Comparison of ENCODE assay signal across 12 cellular contexts in the genomic region with DNA sequence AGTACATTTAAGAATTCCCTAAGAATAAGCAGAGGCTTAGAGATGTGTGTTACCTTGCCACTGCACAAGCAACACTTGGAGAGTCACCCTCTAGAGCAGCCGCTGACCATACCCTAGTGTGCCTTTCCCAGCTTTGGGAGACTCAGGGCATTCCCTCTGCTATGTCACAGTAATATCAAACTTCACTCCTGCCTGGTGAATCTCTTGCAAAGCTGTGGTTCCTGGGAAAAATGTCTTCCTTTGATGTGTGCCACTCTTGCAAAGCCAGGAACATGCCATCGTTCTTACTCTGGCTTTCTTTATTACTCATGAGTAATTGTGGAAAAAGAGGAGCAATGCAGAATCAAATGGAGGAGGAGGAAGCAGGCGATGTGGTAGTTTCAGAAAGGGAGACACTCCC.
DNase-seq lines count a peak whose midpoint lies in the region; ATAC-seq, FAIRE-seq and TF ChIP-seq lines count a peak whose summit lies in the region.
"Had no signal": no experiment of that assay in that cellular context is flagged by ENCODE, and none has a peak within 500 bp of the region (broad histone marks: within the 10 kb centered on the region; RNA-seq: fewer than 3 reads in every experiment).

No MANE protein-coding gene starts in this region.

- H2AFZ ChIP-seq in KMS-11 (ENCODE audit: low read depth) (no peak overlapping the region), mammary epithelial cell (ENCODE audit: low read depth, low read length) (no peak overlapping the region)

- H3K27ac ChIP-seq in KMS-11: no peak overlapping the region
- H3K27ac ChIP-seq in mammary epithelial cell (ENCODE audit: insufficient read depth, low read depth, low read length): no peak overlapping the region
- H3K27ac ChIP-seq in mucosa of rectum (ENCODE audit: low read depth in 2 of 2, low read length in 2 of 2): peak overlapping the region; percentile 16 to 25
- peak overlapping the region in 1 of 2 donors; percentile 15 for H3K27ac ChIP-seq in small intestine (ENCODE audit: low read depth in 1 of 2, low read length in 1 of 2)

- H3K4me2 ChIP-seq in KMS-11 (peak overlapping the region; percentile 23; the same call in 1 of the 2 replicates), mammary epithelial cell (ENCODE audit: insufficient read depth, low read depth, low read length) (no peak overlapping the region)

- intact Hi-C loops in mammary epithelial cell (cut with micrococcal nuclease): loop anchor here (10.0 kb wide), 1 partner anchor 968 kb away; no protein-coding TSS in a partner anchor

- no peak for FAIRE-seq in small intestine (lab: Jason Lieb, UNC)

- no peaks in the 10 kb centered on the region for H3K27me3 ChIP-seq in KMS-11 (ENCODE audit: insufficient read depth, low read depth)
- no peaks in the 10 kb centered on the region for H3K27me3 ChIP-seq in mammary epithelial cell (ENCODE audit: insufficient read depth, low read length)
- no peaks in the 10 kb centered on the region for H3K27me3 ChIP-seq in mucosa of rectum (ENCODE audit: control insufficient read depth in 2 of 2, insufficient read depth in 2 of 2, low read length in 2 of 2)
- H3K27me3 ChIP-seq in small intestine (ENCODE audit: control insufficient read depth in 2 of 2, insufficient read depth in 2 of 2, low read length in 2 of 2): no peaks in the 10 kb centered on the region

- TF ChIP-seq CTCF in KMS-11 (conservative IDR thresholded peaks at IDR 0.05; ENCODE audit: low read depth, low read length): no peak
- TF ChIP-seq CTCF in mammary epithelial cell (conservative IDR thresholded peaks at IDR 0.05 in 1 of 2, IDR thresholded peaks at IDR 0.05 in 1 of 2; ENCODE audit: extremely low read depth in 1 of 2, insufficient read depth in 1 of 2, low read depth in 1 of 2, low read length in 2 of 2): no peak

- dilution Hi-C loops in mammary epithelial cell (cut with HindIII; ENCODE audit: low sequenced_read_pairs): no loop called here

- H3K9me3 ChIP-seq in mammary epithelial cell (replicated peaks; ENCODE audit: insufficient read depth, low read length) (no peaks in the 10 kb centered on the region), mucosa of rectum (ENCODE audit: control insufficient read depth in 2 of 2, low read length in 2 of 2) (no peaks in the 10 kb centered on the region), small intestine (ENCODE audit: control insufficient read depth, low read depth) (no peaks in the 10 kb centered on the region)

- in situ Hi-C loops in ACHN (cut with HindIII; ENCODE audit: low pct_ligation_motif_present, low pct_unique_long_range_greater_than_20kb, low sequenced_read_pairs) (no loop called here), mammary epithelial cell (cut with MboI; ENCODE audit: low sequenced_read_pairs in 2 of 2) (loop anchor here in 1 of 2 donors (10.0 kb wide), 2 partner anchors 208 to 328 kb away; a partner anchor contains a TSS)

- CTCF ChIA-PET in mammary epithelial cell (lab: Charles Lee; ENCODE audit: low non-redundant PET) (interaction anchor here (0.6 kb wide), 1 partner anchor 333 kb away, joined by 3 read pairs; no protein-coding TSS in a partner anchor), HEK293T (lab: Yijun Ruan, JAX) (interaction anchor here (0.6 to 3.6 kb wide), 7 partner anchors 11 to 623 kb away, joined by 3 to 20 read pairs (median 4); no protein-coding TSS in a partner anchor)

- no peaks in the 10 kb centered on the region for H4K20me1 ChIP-seq in KMS-11 (ENCODE audit: insufficient read depth)
- no peaks in the 10 kb centered on the region for H4K20me1 ChIP-seq in mammary epithelial cell (ENCODE audit: insufficient read depth, low read length)

- WGBS in mammary epithelial cell (ENCODE audit: low coverage, missing lambda C conversion rate): 44% methylated on average over 3 of the region's 3 CpGs
- 24 to 68% (median 53%) methylated on average over 3 of the region's 3 CpGs for WGBS in small intestine, 3 donors

- no peak for ATAC-seq in GM21528 (IDR thresholded peaks at IDR 0.05; ENCODE audit: low FRiP score, unreplicated experiment)
- ATAC-seq in HG03460 (IDR thresholded peaks at IDR 0.05; ENCODE audit: unreplicated experiment): no peak

- H3K79me2 ChIP-seq in KMS-11 (ENCODE audit: insufficient read depth, low read depth) (no peaks in the 10 kb centered on the region), mammary epithelial cell (ENCODE audit: insufficient read depth, low read length) (no peaks in the 10 kb centered on the region)
- H3K79me2 ChIP-seq: parathyroid adenoma had no signal

- H3K4me1 ChIP-seq in KMS-11 (ENCODE audit: low read depth, poor library complexity, severe bottlenecking) (peaks cover 14% of the 10 kb centered on the region), mammary epithelial cell (ENCODE audit: insufficient read depth, low read length) (peaks cover 10% of the 10 kb centered on the region), mucosa of rectum (ENCODE audit: control insufficient read depth in 2 of 2, insufficient read depth in 2 of 2, low read length in 2 of 2) (peaks cover 3 to 20% of the 10 kb centered on the region in 2 donors), small intestine (ENCODE audit: control insufficient read depth in 2 of 2, insufficient read depth in 1 of 2, low read depth in 1 of 2, low read length in 1 of 2) (no peaks in the 10 kb centered on the region)

- BruUV-seq in mammary epithelial cell (replicated peaks; lab: Mats Ljungman, UMichigan): no TSS peak

- no peaks in the 10 kb centered on the region for H3K36me3 ChIP-seq in KMS-11 (ENCODE audit: insufficient read depth)
- H3K36me3 ChIP-seq in mammary epithelial cell (ENCODE audit: insufficient read depth, low read length): no peaks in the 10 kb centered on the region
- H3K36me3 ChIP-seq in mucosa of rectum (ENCODE audit: control insufficient read depth in 2 of 2, insufficient read depth in 2 of 2, low read length in 2 of 2): no peaks in the 10 kb centered on the region
- H3K36me3 ChIP-seq in small intestine (ENCODE audit: control insufficient read depth in 2 of 2, insufficient read depth in 2 of 2, low read length in 2 of 2): no peaks in the 10 kb centered on the region

- POLR2A ChIA-PET in HEK293T (lab: Yijun Ruan, JAX): no interaction called here

- H3K9ac ChIP-seq in KMS-11 (no peak overlapping the region), mammary epithelial cell (ENCODE audit: insufficient read depth, low read length) (no peak overlapping the region), mucosa of rectum (ENCODE audit: low read depth in 1 of 2, low read length in 2 of 2) (peak overlapping the region in 1 of 2 donors; percentile 1)
- H3K9ac ChIP-seq: parathyroid adenoma had no signal

- H3K4me3 ChIP-seq in KMS-11 (IDR thresholded peaks at IDR 0.05; ENCODE audit: insufficient read depth, low read depth, low read length): no peak overlapping the region
- no peak overlapping the region for H3K4me3 ChIP-seq in mammary epithelial cell (replicated peaks in 1 of 3; ENCODE audit: insufficient read depth in 1 of 3, low read depth in 2 of 3, low read length in 3 of 3)
- H3K4me3 ChIP-seq in mucosa of rectum (ENCODE audit: low read length in 2 of 2): no peak overlapping the region
- H3K4me3 ChIP-seq in small intestine (ENCODE audit: low read depth in 1 of 2, low read length in 2 of 2): no peak overlapping the region

- peak; percentile 77 for DNase-seq in ACHN
- peak; percentile 50 for DNase-seq in mammary epithelial cell
- DNase-seq in HEK293T (ENCODE audit: extremely low spot score): no peak
- DNase-seq in small intestine: no peak
- DNase-seq: H7, NCI-H1092, RPMI8226 had no signal

TF ChIP-seq in HEK293T, 16 proteins besides CTCF, POLR2A, EP300 and RAD21:
- TF ChIP-seq BHLHE40 (IDR thresholded peaks at IDR 0.05; ENCODE audit: borderline replicate concordance) (no peak), SUZ12 (IDR thresholded peaks at IDR 0.05) (no peak), FOXK2 (IDR thresholded peaks at IDR 0.05) (no peak), ARNT (IDR thresholded peaks at IDR 0.05) (no peak), TARDBP (IDR thresholded peaks at IDR 0.05) (no peak), L3MBTL2 (conservative IDR thresholded peaks at IDR 0.05) (no peak), ZNF384 (IDR thresholded peaks at IDR 0.05) (no peak)

Comparison
In these comparisons a context has a peak if more than half of its experiments do, and no peak if none do; other contexts are left out.
1. DNase-seq: peak in ACHN (single experiment) and mammary epithelial cell (single experiment); none in HEK293T (single experiment) and small intestine (single experiment).
2. H3K27ac ChIP-seq: peak in mucosa of rectum (2 of 2); none in KMS-11 (single experiment) and mammary epithelial cell (single experiment).